ENCODE assay signal across 8 cellular contexts in the genomic region with DNA sequence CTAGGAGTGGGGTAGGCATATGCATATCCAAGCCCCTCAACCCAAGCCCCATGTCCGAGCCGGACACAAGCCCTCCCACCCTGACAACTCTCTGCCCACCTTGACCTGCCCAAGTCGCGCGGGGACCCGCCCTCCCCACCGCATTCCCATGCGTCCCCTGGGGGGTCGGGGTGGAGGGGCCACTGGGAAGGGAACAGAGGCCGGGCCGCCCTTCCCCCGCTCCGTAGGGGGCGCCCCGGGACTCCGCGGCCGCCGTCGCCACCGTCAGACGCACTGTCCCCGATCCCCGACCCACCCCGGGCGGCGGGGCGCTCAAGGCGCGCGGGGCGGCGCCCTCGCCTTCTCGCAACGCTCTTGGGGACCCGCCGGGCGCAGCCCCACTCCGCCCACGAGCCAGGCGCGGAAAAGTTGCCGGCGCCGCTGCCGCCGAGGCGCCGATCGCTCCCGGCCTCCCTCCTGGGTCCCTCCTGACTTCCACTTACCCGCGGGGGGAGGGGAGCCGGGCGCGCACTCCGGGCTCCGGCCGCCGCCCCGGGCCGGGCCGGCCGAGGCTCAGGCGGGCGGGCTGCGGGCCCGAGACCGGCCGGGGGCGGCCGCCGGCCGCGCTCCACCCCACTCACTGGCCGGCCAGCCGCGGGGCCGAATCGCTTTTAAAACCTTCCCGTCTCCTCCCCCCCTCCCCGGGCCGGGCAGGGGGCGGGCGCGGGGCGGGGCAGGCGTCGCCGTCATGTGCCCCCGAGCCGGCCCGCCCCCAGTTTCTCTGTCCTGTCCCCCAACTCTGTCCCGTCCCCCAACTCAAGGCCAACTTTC. TPM values are rescaled to one million over a fixed set of nuclear protein-coding genes. Genes with fewer than 3 reads are reported as not detected.
DNase-seq lines count a peak whose midpoint lies in the region; ATAC-seq and TF ChIP-seq lines count a peak whose summit lies in the region.

No MANE protein-coding gene starts in this region.

- H2BK12ac ChIP-seq in H9 (ENCODE audit: insufficient read length, low read depth, low read length) = peak overlapping the region; percentile 71

- H2AK5ac ChIP-seq in H9 (ENCODE audit: insufficient read length, low read length) = no peak overlapping the region

- ATAC-seq in heart right ventricle = peak; percentile 6 to 25 (median 22)

- peak overlapping the region; percentile 89 to 100 (median 99) for H3K4me2 ChIP-seq in BLaER1 treated with 17β-estradiol and CSF1 and Interleukin-3, amounts not matched to agents 10 nM and 100 nM
- H3K4me2 ChIP-seq in H9 (ENCODE audit: insufficient read depth, insufficient read length, low read length) = peak overlapping the region; percentile 51

- H3K36me3 ChIP-seq in BLaER1 treated with 17β-estradiol and CSF1 and Interleukin-3, amounts not matched to agents 10 nM and 100 nM = peaks cover 0 to 21% (median 7%) of the 10 kb centered on the region in 11 experiments; a peak in 14 of 22 replicates
- peaks cover 18% of the 10 kb centered on the region for H3K36me3 ChIP-seq in SK-N-MC (ENCODE audit: insufficient read depth, low read length)
- H3K36me3 ChIP-seq in adrenal gland (replicated peaks in 1 of 2) = no peaks in the 10 kb centered on the region
- peaks cover 0 to 27% (median 0%) of the 10 kb centered on the region in 9 donors for H3K36me3 ChIP-seq in heart right ventricle

- H3T11ph ChIP-seq in H9 (ENCODE audit: low read length) = no peak overlapping the region

- H3K4me3 Mint-ChIP-seq in H9 = peak overlapping the region; percentile 74 to 92

- intact Hi-C loops in adrenal gland (cut with DNase I) = no loop called here
- intact Hi-C loops in heart right ventricle (cut with DNase I) = loop anchor here in 4 of 10 donors (10.0 kb wide), 2 partner anchors 678 to 688 kb away; a partner anchor contains a TSS
- intact Hi-C loops in posterior vena cava (cut with DNase I) = loop anchor here in 1 of 2 donors (10.0 kb wide), 1 partner anchor 688 kb away; a partner anchor contains a TSS

- H3K27me3 ChIP-seq in BLaER1 treated with 17β-estradiol and CSF1 and Interleukin-3, amounts not matched to agents 10 nM and 100 nM = no peaks in the 10 kb centered on the region
- H3K27me3 ChIP-seq in H9 (ENCODE audit: insufficient read depth, low read length) (no peaks in the 10 kb centered on the region), adrenal gland (no peaks in the 10 kb centered on the region), heart right ventricle (no peaks in the 10 kb centered on the region)

- no peak overlapping the region for H2BK5ac ChIP-seq in H9 (ENCODE audit: insufficient read length, low read length)

- H3K79me1 ChIP-seq in H9 (ENCODE audit: insufficient read depth, low read depth, low read length, poor library complexity, severe bottlenecking) = no peaks in the 10 kb centered on the region

- no peak overlapping the region for H3K56ac ChIP-seq in H9 (ENCODE audit: insufficient read length, low read depth, low read length)

- no peaks in the 10 kb centered on the region; the same call in 1 of the 2 replicates for H3K79me2 ChIP-seq in H9 (ENCODE audit: insufficient read depth, low read length)

- no peaks in the 10 kb centered on the region; a peak in 1 of 5 replicates for H3K9me3 Mint-ChIP-seq in H9

- WGBS in H9 (ENCODE audit: extremely low coverage, insufficient read length, low lambda C conversion rate) = no CpG with 5 or more reads among the region's 95 CpGs
- WGBS in adrenal gland, 4 donors = 0 to 1% (median 0%) methylated on average over 20 to 89 of the region's 95 CpGs
- 0 to 1% methylated on average over 64 to 94 of the region's 95 CpGs for WGBS in heart right ventricle, 2 donors

- peaks cover 28 to 49% of the 10 kb centered on the region in 2 experiments for H3K4me1 Mint-ChIP-seq in H9

- H4K91ac ChIP-seq in H9 (ENCODE audit: insufficient read length, low read depth, low read length) = peak overlapping the region; percentile 44

- CTCF ChIA-PET in HEK293T (lab: Yijun Ruan, JAX) = no interaction called here

- peak overlapping the region; percentile 36; the same call in 1 of the 2 replicates for H3K4ac ChIP-seq in H9 (ENCODE audit: low read depth, low read length)

- H2AFZ ChIP-seq in H9 (ENCODE audit: low read length) = peak overlapping the region; percentile 56

- peak; percentile 91 to 98 for TF ChIP-seq POLR2A in adrenal gland (IDR thresholded peaks at IDR 0.05)

- no peak overlapping the region for H4K8ac ChIP-seq in H9 (replicated peaks; ENCODE audit: insufficient read length, low read depth, low read length)

- H2BK120ac ChIP-seq in H9 (ENCODE audit: low read depth, low read length, poor library complexity, severe bottlenecking) = peak overlapping the region; percentile 95

- H3K23me2 ChIP-seq in H9 (ENCODE audit: insufficient read length, low read depth, low read length, poor library complexity, severe bottlenecking) = peaks cover 15% of the 10 kb centered on the region

- H4K20me1 ChIP-seq in BLaER1 treated with 17β-estradiol and CSF1 and Interleukin-3, amounts not matched to agents 10 nM and 100 nM = peaks cover 0 to 40% (median 15%) of the 10 kb centered on the region in 11 experiments; a peak in 10 of 22 replicates
- H4K20me1 ChIP-seq in H9 (ENCODE audit: control insufficient read depth, insufficient read depth, insufficient read length) = no peaks in the 10 kb centered on the region

- no peaks in the 10 kb centered on the region for H3K27me3 Mint-ChIP-seq in H9 (ENCODE audit: low read depth)

- H3K36me3 Mint-ChIP-seq in H9 (ENCODE audit: insufficient read depth in 1 of 3, low read depth in 3 of 3) = no peaks in the 10 kb centered on the region; a peak in 2 of 7 replicates

- peak overlapping the region; percentile 83 to 97 (median 91) for H3K4me3 ChIP-seq in BLaER1 treated with 17β-estradiol and CSF1 and Interleukin-3, amounts not matched to agents 10 nM and 100 nM
- H3K4me3 ChIP-seq in SK-N-MC (peak overlapping the region; percentile 80), adrenal gland (peak overlapping the region; percentile 84 to 98 (median 91)), heart right ventricle (peak overlapping the region; percentile 76 to 100 (median 96))

- no peaks in the 10 kb centered on the region for H3K9me3 ChIP-seq in BLaER1 treated with 17β-estradiol and CSF1 and Interleukin-3, amounts not matched to agents 10 nM and 100 nM (replicated peaks in 1 of 11)
- H3K9me3 ChIP-seq in H9 (ENCODE audit: control insufficient read depth, low read depth, low read length) (no peaks in the 10 kb centered on the region), SK-N-MC (ENCODE audit: low read depth, low read length) (no peaks in the 10 kb centered on the region), adrenal gland (replicated peaks in 1 of 3) (no peaks in the 10 kb centered on the region), heart right ventricle (no peaks in the 10 kb centered on the region)

- POLR2A ChIA-PET in HEK293T (lab: Yijun Ruan, JAX) = no interaction called here

- TF ChIP-seq CTCF in H9 (conservative IDR thresholded peaks at IDR 0.05) (0 out of 3 replicates have a peak, but pooled peaks have one; percentile 14), adrenal gland (IDR thresholded peaks at IDR 0.05) (no peak), heart right ventricle (IDR thresholded peaks at IDR 0.05) (peak in 4 of 9 donors; percentile 5 to 35 (median 22))

- peak overlapping the region in 2 of 3 experiments; percentile 87 to 98; a peak in 3 of 7 replicates for H3K27ac Mint-ChIP-seq in H9

- H3K4me1 ChIP-seq in BLaER1 treated with 17β-estradiol and CSF1 and Interleukin-3, amounts not matched to agents 10 nM and 100 nM = peaks cover 45 to 90% (median 79%) of the 10 kb centered on the region in 10 experiments
- H3K4me1 ChIP-seq in H9 (ENCODE audit: insufficient read depth, low read length) (peaks cover 2% of the 10 kb centered on the region; the same call in 1 of the 2 replicates), adrenal gland (replicated peaks in 1 of 2) (peaks cover 27 to 60% of the 10 kb centered on the region in 2 donors), heart right ventricle (peaks cover 29 to 76% (median 50%) of the 10 kb centered on the region in 9 donors)

- H3K18ac ChIP-seq in H9 (ENCODE audit: insufficient read length, low read depth, low read length) = peak overlapping the region; percentile 83

- H3K27ac ChIP-seq in BLaER1 treated with 17β-estradiol and CSF1 and Interleukin-3, amounts not matched to agents 10 nM and 100 nM = peak overlapping the region; percentile 94 to 100 (median 98)
- no peak overlapping the region for H3K27ac ChIP-seq in H9 (ENCODE audit: insufficient read length, low read depth, low read length)
- peak overlapping the region; percentile 95 for H3K27ac ChIP-seq in SK-N-MC
- peak overlapping the region; percentile 88 to 98 (median 90) for H3K27ac ChIP-seq in adrenal gland
- peak overlapping the region; percentile 99 to 100 (median 100) for H3K27ac ChIP-seq in heart right ventricle

- H3K23ac ChIP-seq in H9 (ENCODE audit: insufficient read length, low read depth, low read length) = no peak overlapping the region

- H4K5ac ChIP-seq in H9 (ENCODE audit: insufficient read length, low read depth, low read length) = no peak overlapping the region

- peak overlapping the region; percentile 98 to 100 (median 99) for H3K9ac ChIP-seq in BLaER1 treated with 17β-estradiol and CSF1 and Interleukin-3, amounts not matched to agents 10 nM and 100 nM
- H3K9ac ChIP-seq in H9 (ENCODE audit: extremely low read depth, insufficient read length, low read length) (peak overlapping the region; percentile 40), SK-N-MC (ENCODE audit: insufficient read length) (peak overlapping the region; percentile 85)

- peak overlapping the region; percentile 82 for H3K14ac ChIP-seq in H9 (ENCODE audit: insufficient read depth, low read length)

- H2BK20ac ChIP-seq in H9 (ENCODE audit: low read depth, low read length, poor library complexity, severe bottlenecking) = no peak overlapping the region

- peak; percentile 56 for DNase-seq in H9
- DNase-seq in SK-N-MC (ENCODE audit: low read depth, low spot score) = no peak
- peak; percentile 84 to 89 (median 88) for DNase-seq in adrenal gland
- peak; percentile 91 to 92 for DNase-seq in heart right ventricle
- DNase-seq in posterior vena cava (ENCODE audit: low spot score) = peak; percentile 96
- DNase-seq in HEK293T (ENCODE audit: extremely low spot score) = no peak
- no peak for DNase-seq in NCI-H2029 treated with DMSO at 0.1 percent for 48 hours (lab: John Stamatoyannopoulos, UW)

- H2BK15ac ChIP-seq in H9 (ENCODE audit: low read depth, low read length) = peak overlapping the region; percentile 33; the same call in 1 of the 2 replicates

TF ChIP-seq in HEK293T, 16 proteins besides CTCF, POLR2A, EP300 and RAD21 (continues in another document):
- TF ChIP-seq SP1 (IDR thresholded peaks at IDR 0.05) = no peak

RNA-seq across cellular contexts. Expression of a gene that starts 34.4 kb away (rescaled TPM):
- total RNA-seq in H9 (2021) (not detected in 2 replicates), adrenal gland (1 to 10 TPM in 1 of 8 donors, not detected in 7; 1.9 TPM), heart right ventricle (1 to 10 TPM in 3 of 10 donors, under 1 TPM in 3, not detected in 4; 0.37 to 1.5 (median 0.98) TPM), posterior vena cava (under 1 TPM in 1 of 2 donors, not detected in 1; 1.00 TPM)
- polyA plus RNA-seq in adrenal gland (1 to 10 TPM in 1 of 3 donors, under 1 TPM in 1, not detected in 1; 0.71 to 1.9 TPM), heart right ventricle (1 to 10 TPM in 1 of 2 donors, under 1 TPM in 1; 0.41 to 2.9 TPM)

RNA-seq across cellular contexts. Expression of a gene that starts 47.3 kb away (rescaled TPM):
- total RNA-seq in H9 (2021) (50.7 and 53.1 TPM in 2 replicates), adrenal gland (10 to 100 TPM in 4 of 8 donors, 1 to 10 TPM in 4; 5.8 to 15.4 (median 10.2) TPM), heart right ventricle (1 to 10 TPM; 2.1 to 7.1 (median 3.0) TPM), posterior vena cava (1 to 10 TPM; 2.5 to 7.8 TPM)
- polyA plus RNA-seq in adrenal gland (1 to 10 TPM; 1.7 to 6.4 (median 3.2) TPM), heart right ventricle (1 to 10 TPM; 1.2 to 1.5 TPM)

Comparison
In these comparisons a context has a peak if more than half of its experiments do, and no peak if none do; other contexts are left out.
1. H3K9ac ChIP-seq: peak in every context shown above with its lines; median percentile 99 in BLaER1 treated with 17β-estradiol and CSF1 and Interleukin-3, amounts not matched to agents 10 nM and 100 nM; 85 in SK-N-MC; 40 in H9.
2. DNase-seq: peak in H9 (single experiment), adrenal gland (7 of 7), heart right ventricle (2 of 2) and posterior vena cava (single experiment); none in SK-N-MC (single experiment), HEK293T (single experiment) and NCI-H2029 treated with DMSO at 0.1 percent for 48 hours (single experiment).
3. Peak in every context shown above with its lines, with median percentiles within 50 percentile points of each other: H3K4me3 ChIP-seq.